ENCODE assay signal across 8 cellular contexts in the genomic region with DNA sequence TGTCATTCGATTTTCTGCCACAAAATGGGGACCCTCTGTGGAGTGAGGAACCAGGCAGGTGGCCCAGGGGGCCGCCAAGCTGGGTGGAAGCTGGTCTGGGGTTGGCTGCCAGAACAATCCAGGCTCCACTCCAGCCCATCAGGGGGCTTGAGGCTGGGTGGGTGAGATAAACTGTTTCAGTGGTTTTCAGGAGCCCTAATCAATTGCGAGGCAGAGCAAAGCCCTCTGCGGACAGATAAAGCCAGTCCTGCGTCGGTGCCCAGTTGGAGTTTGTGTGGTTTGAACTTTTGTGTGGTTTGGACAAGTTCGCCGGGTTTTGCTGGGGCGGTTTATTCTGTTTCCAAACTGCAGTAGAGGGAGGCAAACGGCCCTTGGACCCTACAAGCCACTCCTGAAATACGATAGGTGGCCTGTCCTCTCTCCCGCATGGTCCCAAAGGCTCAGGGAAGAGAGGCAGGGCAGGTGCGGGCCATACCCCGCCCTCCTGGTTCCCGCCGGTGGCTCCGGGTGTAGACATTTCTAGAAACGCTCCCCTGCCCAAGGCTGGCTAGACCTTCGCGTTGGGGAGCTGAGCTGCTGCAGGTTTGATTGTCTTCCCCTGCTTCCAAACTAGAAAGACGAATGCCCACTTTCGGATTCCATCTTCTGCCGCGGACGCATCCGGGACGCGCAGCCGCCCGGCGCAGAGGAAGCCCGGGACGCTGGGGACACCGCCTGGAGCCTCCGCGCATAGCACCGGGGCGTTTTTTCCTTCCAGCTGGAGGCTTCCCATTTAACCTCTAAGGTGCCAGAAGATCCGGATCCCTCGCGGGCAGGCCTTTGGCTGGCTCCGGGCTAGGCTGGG.
DNase-seq lines count a peak whose midpoint lies in the region; ATAC-seq and TF ChIP-seq lines count a peak whose summit lies in the region.

No MANE protein-coding gene starts in this region.

- peak overlapping the region; percentile 73 for H3K27ac ChIP-seq in lower lobe of right lung

- intact Hi-C loops in lower lobe of right lung (cut with DNase I) = no loop called here

- peak; percentile 73 for TF ChIP-seq CTCF in lower lobe of right lung (IDR thresholded peaks at IDR 0.05)

- peak overlapping the region; percentile 63 for H3K4me3 ChIP-seq in lower lobe of right lung

- H3K9me3 ChIP-seq in lower lobe of right lung = no peaks in the 10 kb centered on the region

- H3K4me1 ChIP-seq in lower lobe of right lung = peaks cover 22% of the 10 kb centered on the region

- no peaks in the 10 kb centered on the region for H3K36me3 ChIP-seq in lower lobe of right lung

- H3K27me3 ChIP-seq in lower lobe of right lung (ENCODE audit: low read depth) = no peaks in the 10 kb centered on the region

- ATAC-seq in lower lobe of right lung = peak; percentile 89 to 92
- no peak for ATAC-seq in HG02678 (IDR thresholded peaks at IDR 0.05; ENCODE audit: unreplicated experiment)

- DNase-seq in Ammon's horn (ENCODE audit: low spot score) (peak; percentile 42), GOT3 (lab: John Stamatoyannopoulos, UW) (peak; percentile 51), NCI-H345 (lab: John Stamatoyannopoulos, UW) (peak; percentile 55), ecto neural progenitor cell (ENCODE audit: low spot score) (peak; percentile 89), lower lobe of right lung (peak; percentile 72)
- peak; percentile 52 for DNase-seq in activated CD4-positive, alpha-beta T cell treated with anti-CD3 and anti-CD28 coated beads, Interleukin-2, amount 50 U/mL, for 1 hour
- DNase-seq in stimulated activated CD4-positive, alpha-beta T cell treated with anti-CD3 and anti-CD28 coated beads, TNF-alpha, amount 100 ng/mL, for 1 hour (ENCODE audit: low read depth in 3 of 3, low spot score in 1 of 3) = peak in 2 of 3 donors; percentile 30 to 34

Comparison
In these comparisons a context has a peak if more than half of its experiments do, and no peak if none do; other contexts are left out.
1. DNase-seq: peak in every context shown above with its lines; median percentile 89 in ecto neural progenitor cell; 72 in lower lobe of right lung; 55 in NCI-H345; 52 in activated CD4-positive, alpha-beta T cell treated with anti-CD3 and anti-CD28 coated beads, Interleukin-2, amount 50 U/mL, for 1 hour; 51 in GOT3; 42 in Ammon's horn; 32 in stimulated activated CD4-positive, alpha-beta T cell treated with anti-CD3 and anti-CD28 coated beads, TNF-alpha, amount 100 ng/mL, for 1 hour.